4 cellular contexts compared by ENCODE assay signal in the genomic region with DNA sequence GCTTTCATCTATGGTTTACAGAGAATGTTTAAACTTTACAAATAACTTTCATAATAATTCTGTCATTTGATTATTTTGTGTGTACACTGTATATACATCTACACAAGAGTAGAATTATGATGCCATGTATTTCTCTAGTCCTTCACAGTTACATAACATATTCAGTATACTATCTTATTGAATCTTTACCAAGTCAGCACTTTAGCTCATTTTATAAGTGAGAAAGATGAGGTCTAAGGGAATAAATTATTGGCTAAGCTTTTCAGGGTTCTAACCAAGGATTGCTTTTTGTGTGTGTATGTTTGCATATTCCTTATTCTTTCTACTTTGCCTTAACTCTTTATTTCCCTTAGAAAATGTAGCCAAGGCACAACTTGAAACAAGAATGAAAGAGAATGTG.
A peak's percentile ranks its signal among the peaks of the same experiment; 100 is the strongest.
TF ChIP-seq lines count a peak whose summit lies in the region.

No MANE protein-coding gene starts in this region.

TF ChIP-seq in HepG2, 621 proteins besides CTCF, POLR2A, EP300 and RAD21:
- TF ChIP-seq MAFF (IDR thresholded peaks at IDR 0.05; ENCODE audit: low read depth, low read length), result peak; percentile 18; the same call in 1 of the 2 replicates
- TF ChIP-seq RARA (CRISPR knock-in tag; IDR thresholded peaks at IDR 0.05), result no peak
- TF ChIP-seq MAFK (conservative IDR thresholded peaks at IDR 0.05 in 1 of 2, IDR thresholded peaks at IDR 0.05 in 1 of 2; ENCODE audit: low read length in 2 of 2), result peak; percentile 18 to 57; a peak in 2 of 4 replicates
- no peak for TF ChIP-seq ZNF17 (CRISPR knock-in tag; IDR thresholded peaks at IDR 0.05)
TF ChIP-seq in HepG2: peak in this region for 2.

TF ChIP-seq in A549, 52 proteins besides CTCF, POLR2A, EP300 and RAD21:
- no peak for TF ChIP-seq ZNF302 (CRISPR knock-in tag; IDR thresholded peaks at IDR 0.05)
- TF ChIP-seq MAFK (IDR thresholded peaks at IDR 0.05; ENCODE audit: partially characterized antibody), result peak; percentile 70

TF ChIP-seq in IMR-90, 13 proteins besides CTCF, POLR2A, EP300 and RAD21:
- no peak for TF ChIP-seq RCOR1 (IDR thresholded peaks at IDR 0.05; ENCODE audit: insufficient replicate concordance, low read length)
- peak; percentile 43; the same call in 1 of the 2 replicates for TF ChIP-seq MAFK (IDR thresholded peaks at IDR 0.05; ENCODE audit: low read depth, low read length)

TF ChIP-seq in K562, 482 proteins besides CTCF, POLR2A, EP300 and RAD21:
- no peak for TF ChIP-seq NEUROD1 (IDR thresholded peaks at IDR 0.05; ENCODE audit: borderline replicate concordance, low read depth, low read length, partially characterized antibody)
- peak; percentile 17; the same call in 1 of the 2 replicates for TF ChIP-seq ZNF316 (IDR thresholded peaks at IDR 0.05)
